ENCODE assay signal across 1 cellular context in genomic region chr7:115676080-115676479, GRCh38.
TF ChIP-seq lines count a peak whose summit lies in the region.

No MANE protein-coding gene starts in this region.

TF ChIP-seq in WTC11, 78 proteins besides CTCF, POLR2A, EP300 and RAD21 (continued from another document):
- TF ChIP-seq, protein P1, sequence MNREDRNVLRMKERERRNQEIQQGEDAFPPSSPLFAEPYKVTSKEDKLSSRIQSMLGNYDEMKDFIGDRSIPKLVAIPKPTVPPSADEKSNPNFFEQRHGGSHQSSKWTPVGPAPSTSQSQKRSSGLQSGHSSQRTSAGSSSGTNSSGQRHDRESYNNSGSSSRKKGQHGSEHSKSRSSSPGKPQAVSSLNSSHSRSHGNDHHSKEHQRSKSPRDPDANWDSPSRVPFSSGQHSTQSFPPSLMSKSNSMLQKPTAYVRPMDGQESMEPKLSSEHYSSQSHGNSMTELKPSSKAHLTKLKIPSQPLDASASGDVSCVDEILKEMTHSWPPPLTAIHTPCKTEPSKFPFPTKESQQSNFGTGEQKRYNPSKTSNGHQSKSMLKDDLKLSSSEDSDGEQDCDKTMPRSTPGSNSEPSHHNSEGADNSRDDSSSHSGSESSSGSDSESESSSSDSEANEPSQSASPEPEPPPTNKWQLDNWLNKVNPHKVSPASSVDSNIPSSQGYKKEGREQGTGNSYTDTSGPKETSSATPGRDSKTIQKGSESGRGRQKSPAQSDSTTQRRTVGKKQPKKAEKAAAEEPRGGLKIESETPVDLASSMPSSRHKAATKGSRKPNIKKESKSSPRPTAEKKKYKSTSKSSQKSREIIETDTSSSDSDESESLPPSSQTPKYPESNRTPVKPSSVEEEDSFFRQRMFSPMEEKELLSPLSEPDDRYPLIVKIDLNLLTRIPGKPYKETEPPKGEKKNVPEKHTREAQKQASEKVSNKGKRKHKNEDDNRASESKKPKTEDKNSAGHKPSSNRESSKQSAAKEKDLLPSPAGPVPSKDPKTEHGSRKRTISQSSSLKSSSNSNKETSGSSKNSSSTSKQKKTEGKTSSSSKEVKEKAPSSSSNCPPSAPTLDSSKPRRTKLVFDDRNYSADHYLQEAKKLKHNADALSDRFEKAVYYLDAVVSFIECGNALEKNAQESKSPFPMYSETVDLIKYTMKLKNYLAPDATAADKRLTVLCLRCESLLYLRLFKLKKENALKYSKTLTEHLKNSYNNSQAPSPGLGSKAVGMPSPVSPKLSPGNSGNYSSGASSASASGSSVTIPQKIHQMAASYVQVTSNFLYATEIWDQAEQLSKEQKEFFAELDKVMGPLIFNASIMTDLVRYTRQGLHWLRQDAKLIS (CRISPR knock-in tag; IDR thresholded peaks at IDR 0.05; ENCODE audit: borderline replicate concordance) = no peak
- no peak for TF ChIP-seq E2F1 (CRISPR knock-in tag; IDR thresholded peaks at IDR 0.05)
- TF ChIP-seq CREB1 (CRISPR knock-in tag; IDR thresholded peaks at IDR 0.05) = no peak
- no peak for TF ChIP-seq ZNF219 (CRISPR knock-in tag; IDR thresholded peaks at IDR 0.05; ENCODE audit: borderline replicate concordance)
- TF ChIP-seq, protein P2, sequence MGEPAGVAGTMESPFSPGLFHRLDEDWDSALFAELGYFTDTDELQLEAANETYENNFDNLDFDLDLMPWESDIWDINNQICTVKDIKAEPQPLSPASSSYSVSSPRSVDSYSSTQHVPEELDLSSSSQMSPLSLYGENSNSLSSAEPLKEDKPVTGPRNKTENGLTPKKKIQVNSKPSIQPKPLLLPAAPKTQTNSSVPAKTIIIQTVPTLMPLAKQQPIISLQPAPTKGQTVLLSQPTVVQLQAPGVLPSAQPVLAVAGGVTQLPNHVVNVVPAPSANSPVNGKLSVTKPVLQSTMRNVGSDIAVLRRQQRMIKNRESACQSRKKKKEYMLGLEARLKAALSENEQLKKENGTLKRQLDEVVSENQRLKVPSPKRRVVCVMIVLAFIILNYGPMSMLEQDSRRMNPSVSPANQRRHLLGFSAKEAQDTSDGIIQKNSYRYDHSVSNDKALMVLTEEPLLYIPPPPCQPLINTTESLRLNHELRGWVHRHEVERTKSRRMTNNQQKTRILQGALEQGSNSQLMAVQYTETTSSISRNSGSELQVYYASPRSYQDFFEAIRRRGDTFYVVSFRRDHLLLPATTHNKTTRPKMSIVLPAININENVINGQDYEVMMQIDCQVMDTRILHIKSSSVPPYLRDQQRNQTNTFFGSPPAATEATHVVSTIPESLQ (CRISPR knock-in tag; IDR thresholded peaks at IDR 0.05) = no peak
- no peak for TF ChIP-seq CBFB (CRISPR knock-in tag; IDR thresholded peaks at IDR 0.05; ENCODE audit: low read depth)
- TF ChIP-seq ZNF138 (CRISPR knock-in tag; conservative IDR thresholded peaks at IDR 0.05) = no peak
- no peak for TF ChIP-seq SMAD4 (CRISPR knock-in tag; IDR thresholded peaks at IDR 0.05)
- TF ChIP-seq TEAD4 (CRISPR knock-in tag; IDR thresholded peaks at IDR 0.05) = no peak
- no peak for TF ChIP-seq NR1H2 (CRISPR knock-in tag; IDR thresholded peaks at IDR 0.05)
- no peak for TF ChIP-seq ATF2 (CRISPR knock-in tag; IDR thresholded peaks at IDR 0.05; ENCODE audit: borderline replicate concordance, low read depth)
- no peak for TF ChIP-seq FOXJ3 (CRISPR knock-in tag; IDR thresholded peaks at IDR 0.05; ENCODE audit: borderline replicate concordance)
- TF ChIP-seq, protein P3, sequence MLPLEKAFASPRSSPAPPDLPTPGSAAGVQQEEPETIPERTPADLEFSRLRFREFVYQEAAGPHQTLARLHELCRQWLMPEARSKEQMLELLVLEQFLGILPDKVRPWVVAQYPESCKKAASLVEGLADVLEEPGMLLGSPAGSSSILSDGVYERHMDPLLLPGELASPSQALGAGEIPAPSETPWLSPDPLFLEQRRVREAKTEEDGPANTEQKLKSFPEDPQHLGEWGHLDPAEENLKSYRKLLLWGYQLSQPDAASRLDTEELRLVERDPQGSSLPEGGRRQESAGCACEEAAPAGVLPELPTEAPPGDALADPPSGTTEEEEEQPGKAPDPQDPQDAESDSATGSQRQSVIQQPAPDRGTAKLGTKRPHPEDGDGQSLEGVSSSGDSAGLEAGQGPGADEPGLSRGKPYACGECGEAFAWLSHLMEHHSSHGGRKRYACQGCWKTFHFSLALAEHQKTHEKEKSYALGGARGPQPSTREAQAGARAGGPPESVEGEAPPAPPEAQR (CRISPR knock-in tag; IDR thresholded peaks at IDR 0.05) = no peak
- no peak for TF ChIP-seq NR2C2 (CRISPR knock-in tag; IDR thresholded peaks at IDR 0.05)
